In the genomic region with DNA sequence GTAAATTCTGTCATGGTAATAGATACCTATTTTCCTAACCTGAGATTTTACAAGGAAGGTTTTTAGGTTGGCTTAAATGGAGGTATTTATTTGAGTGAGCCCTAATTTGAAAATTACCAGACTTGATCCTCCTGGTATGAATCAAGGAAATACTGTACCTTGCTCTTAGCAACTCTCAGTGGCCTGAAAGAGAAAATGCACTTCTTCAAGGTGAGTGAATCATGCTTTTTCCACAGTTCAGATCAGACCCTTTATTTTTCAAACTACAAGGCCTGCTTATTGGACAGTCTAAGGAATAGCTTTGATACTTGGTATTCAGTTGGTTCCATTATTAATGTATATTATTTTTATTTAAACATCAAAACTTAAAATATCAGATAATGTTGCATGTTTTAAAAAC, we compare ENCODE assay signal across 17 cellular contexts. TPM values are rescaled to one million over a fixed set of nuclear protein-coding genes. Genes with fewer than 3 reads are reported as not detected.
DNase-seq lines count a peak whose midpoint lies in the region; ATAC-seq, FAIRE-seq and TF ChIP-seq lines count a peak whose summit lies in the region.
"Had no signal": no experiment of that assay in that cellular context is flagged by ENCODE, and none has a peak within 500 bp of the region (broad histone marks: within the 10 kb centered on the region; RNA-seq: fewer than 3 reads in every experiment).

No MANE protein-coding gene starts in this region.

- peak overlapping the region; percentile 64 for H3K27ac Mint-ChIP-seq in activated T-cell treated with anti-CD3 and anti-CD28 coated beads, Interleukin-2, amount 50 U/mL, for 24 hours
- no peak overlapping the region for H3K27ac Mint-ChIP-seq in GM23338
- peak overlapping the region; percentile 69 for H3K27ac Mint-ChIP-seq in stimulated activated naive CD8-positive, alpha-beta T cell treated with anti-CD3 and anti-CD28 coated beads, Interleukin-15, Interleukin-2, amounts not matched to agents 100 ng/mL and 50 ng/mL, for 24 hours
- H3K27ac Mint-ChIP-seq: CD14-positive monocyte had no signal

- SMC1A ChIA-PET in GM12878 (lab: Charles Lee; ENCODE audit: uncharacterized antibody, unreplicated experiment) = interaction anchor here (1.0 kb wide), 1 partner anchor 40 kb away, joined by 4 read pairs; no protein-coding TSS in a partner anchor

- peaks cover 26% of the 10 kb centered on the region for H4K20me1 ChIP-seq in GM23338 (replicated peaks; ENCODE audit: insufficient read depth)
- no peaks in the 10 kb centered on the region for H4K20me1 ChIP-seq in GM12878 (ENCODE audit: control insufficient read depth, insufficient read depth)

- TF ChIP-seq RAD21 in GM12878 (IDR thresholded peaks at IDR 0.05; ENCODE audit: insufficient read depth, low read depth, low read length) = no peak

- H3K4me3 ChIP-seq in GM23338 (no peak overlapping the region), GM12878 (no peak overlapping the region)
- H3K4me3 ChIP-seq: A549 had no signal

- DNase-seq in activated T-cell treated with anti-CD3 and anti-CD28 coated beads, Interleukin-2, amount 50 U/mL, for 24 hours = no peak
- DNase-seq in activated T-cell treated with anti-CD3 and anti-CD28 coated beads, Interleukin-2, amount 50 U/mL, for 1 hour = no peak
- DNase-seq in GM23338 (ENCODE audit: low spot score) (no peak), GM12878 (ENCODE audit: low read depth, low spot score) (no peak), NCI-H69 (lab: John Stamatoyannopoulos, UW) (no peak), erythroblast (lab: John Stamatoyannopoulos, UW) (no peak)
- DNase-seq: Caco-2, HCEC 1CT, Kasumi-1, MV-4-11, NCI-H1436 treated with DMSO at 0.1 percent for 48 hours, NCI-H2081 treated with DMSO at 0.1 percent for 48 hours, NCI-H524 had no signal

- ATAC-seq in GM23338 (no peak), GM12878 (peak; percentile 28; the same call in 2 of the 3 replicates)
- ATAC-seq: A549 had no signal

- H3K79me2 ChIP-seq in GM23338 (replicated peaks; ENCODE audit: insufficient read depth) (peaks cover 76% of the 10 kb centered on the region), GM12878 (ENCODE audit: control insufficient read depth, insufficient read depth, low read length) (peaks cover 30% of the 10 kb centered on the region)

- no peaks in the 10 kb centered on the region for H3K27me3 Mint-ChIP-seq in activated T-cell treated with anti-CD3 and anti-CD28 coated beads, Interleukin-2, amount 50 U/mL, for 24 hours
- no peaks in the 10 kb centered on the region for H3K27me3 Mint-ChIP-seq in GM23338 (ENCODE audit: insufficient read depth, low read depth, poor library complexity)
- no peaks in the 10 kb centered on the region for H3K27me3 Mint-ChIP-seq in stimulated activated naive CD8-positive, alpha-beta T cell treated with anti-CD3 and anti-CD28 coated beads, Interleukin-15, Interleukin-2, amounts not matched to agents 100 ng/mL and 50 ng/mL, for 24 hours

- TF ChIP-seq CTCF in GM23338 (conservative IDR thresholded peaks at IDR 0.05; ENCODE audit: low read depth in 2 of 2) (no peak), GM12878 (IDR thresholded peaks at IDR 0.05 in 2 of 3, conservative IDR thresholded peaks at IDR 0.05 in 1 of 3; ENCODE audit: control insufficient read depth in 2 of 3, extremely low read depth in 1 of 3, insufficient read depth in 1 of 3, low read depth in 3 of 3, low read length in 3 of 3) (no peak)

- H3K4me2 ChIP-seq in GM23338 (no peak overlapping the region), GM12878 (ENCODE audit: control insufficient read depth, insufficient read depth) (no peak overlapping the region)
- H3K4me2 ChIP-seq: A549 had no signal

- no peak for TF ChIP-seq POLR2A in GM12878 (IDR thresholded peaks at IDR 0.05; ENCODE audit: low read depth, low read length)
- no peak for TF ChIP-seq POLR2A in erythroblast (IDR thresholded peaks at IDR 0.05; ENCODE audit: low read length)

- no peak overlapping the region for H3K9ac ChIP-seq in GM12878 (ENCODE audit: control insufficient read depth, insufficient read depth, low read length)

- POLR2A ChIA-PET in GM12878 (lab: Charles Lee) = interaction anchor here (1.4 kb wide), 1 partner anchor 15 kb away, joined by 4 read pairs; a partner anchor contains a TSS

- H3K27me3 ChIP-seq in GM23338 (ENCODE audit: insufficient read depth) (no peaks in the 10 kb centered on the region), GM12878 (replicated peaks in 1 of 2; ENCODE audit: control insufficient read depth in 2 of 2, insufficient read depth in 2 of 2, low read length in 1 of 2) (no peaks in the 10 kb centered on the region)

- H3K9me2 ChIP-seq in GM23338 (ENCODE audit: insufficient read depth) = no peaks in the 10 kb centered on the region

- FAIRE-seq in GM12878 (lab: Jason Lieb, UNC) = no peak
- FAIRE-seq: GM18507 had no signal

- H3K4me3 Mint-ChIP-seq in activated T-cell treated with anti-CD3 and anti-CD28 coated beads, Interleukin-2, amount 50 U/mL, for 24 hours = no peak overlapping the region
- H3K4me3 Mint-ChIP-seq in GM23338 = no peak overlapping the region
- no peak overlapping the region for H3K4me3 Mint-ChIP-seq in stimulated activated naive CD8-positive, alpha-beta T cell treated with anti-CD3 and anti-CD28 coated beads, Interleukin-15, Interleukin-2, amounts not matched to agents 100 ng/mL and 50 ng/mL, for 24 hours
- H3K4me3 Mint-ChIP-seq: CD14-positive monocyte had no signal

- no peak for TF ChIP-seq EP300 in GM12878 (IDR thresholded peaks at IDR 0.05; ENCODE audit: borderline replicate concordance in 1 of 2, control insufficient read depth in 1 of 2, low read depth in 2 of 2, low read length in 2 of 2)

- no peaks in the 10 kb centered on the region for H3F3A ChIP-seq in GM23338 (replicated peaks; ENCODE audit: low read depth)

- H3K27ac ChIP-seq in GM23338 (ENCODE audit: low read depth) = peak overlapping the region; percentile 15; the same call in 1 of the 2 replicates
- no peak overlapping the region for H3K27ac ChIP-seq in GM12878 (ENCODE audit: control insufficient read depth, insufficient read depth)
- H3K27ac ChIP-seq: A549 had no signal

- peaks cover 69% of the 10 kb centered on the region for H3K4me1 Mint-ChIP-seq in activated T-cell treated with anti-CD3 and anti-CD28 coated beads, Interleukin-2, amount 50 U/mL, for 24 hours (ENCODE audit: low read depth)
- peaks cover 46% of the 10 kb centered on the region for H3K4me1 Mint-ChIP-seq in GM23338
- H3K4me1 Mint-ChIP-seq in stimulated activated naive CD8-positive, alpha-beta T cell treated with anti-CD3 and anti-CD28 coated beads, Interleukin-15, Interleukin-2, amounts not matched to agents 100 ng/mL and 50 ng/mL, for 24 hours (ENCODE audit: low read depth) = peaks cover 56% of the 10 kb centered on the region

- RAD21 ChIA-PET in GM12878 (lab: Charles Lee; ENCODE audit: unreplicated experiment) = interaction anchor here (1.4 kb wide), 1 partner anchor 40 kb away, joined by 4 read pairs; no protein-coding TSS in a partner anchor

- H3K9me3 ChIP-seq in GM12878 (replicated peaks; ENCODE audit: control insufficient read depth, insufficient read depth, low read length) = no peaks in the 10 kb centered on the region
- H3K9me3 ChIP-seq: A549, Caco-2 had no signal

- intact Hi-C loops in GM12878 (cut with micrococcal nuclease; ENCODE audit: unreplicated experiment) = no loop called here

- peaks cover 41% of the 10 kb centered on the region for H3K4me1 ChIP-seq in GM23338 (ENCODE audit: insufficient read depth)
- peaks cover 5% of the 10 kb centered on the region; the same call in 1 of the 2 replicates for H3K4me1 ChIP-seq in GM12878 (ENCODE audit: control insufficient read depth, insufficient read depth, low read length)
- H3K4me1 ChIP-seq: Caco-2 had no signal

- CTCF ChIA-PET in GM12878 (lab: Yijun Ruan, JAX) = interaction anchor here (0.9 to 1.8 kb wide), 2 partner anchors 13 to 15 kb away, joined by 3 to 15 read pairs; a partner anchor contains a TSS

- H3K36me3 Mint-ChIP-seq in activated T-cell treated with anti-CD3 and anti-CD28 coated beads, Interleukin-2, amount 50 U/mL, for 24 hours (ENCODE audit: low read depth) = peaks cover 87% of the 10 kb centered on the region
- H3K36me3 Mint-ChIP-seq in GM23338 (ENCODE audit: low read depth) = peaks cover 25% of the 10 kb centered on the region
- H3K36me3 Mint-ChIP-seq in stimulated activated naive CD8-positive, alpha-beta T cell treated with anti-CD3 and anti-CD28 coated beads, Interleukin-15, Interleukin-2, amounts not matched to agents 100 ng/mL and 50 ng/mL, for 24 hours (ENCODE audit: low read depth) = peaks cover 51% of the 10 kb centered on the region

- no peak overlapping the region for H2AFZ ChIP-seq in GM23338
- H2AFZ ChIP-seq in GM12878 (ENCODE audit: control insufficient read depth, low read depth, low read length) = no peak overlapping the region

- in situ Hi-C loops in GM12878 (cut with MboI) = no loop called here

- H3K9me3 Mint-ChIP-seq in activated T-cell treated with anti-CD3 and anti-CD28 coated beads, Interleukin-2, amount 50 U/mL, for 24 hours = no peaks in the 10 kb centered on the region
- no peaks in the 10 kb centered on the region for H3K9me3 Mint-ChIP-seq in GM23338
- H3K9me3 Mint-ChIP-seq in stimulated activated naive CD8-positive, alpha-beta T cell treated with anti-CD3 and anti-CD28 coated beads, Interleukin-15, Interleukin-2, amounts not matched to agents 100 ng/mL and 50 ng/mL, for 24 hours = no peaks in the 10 kb centered on the region
- H3K9me3 Mint-ChIP-seq: CD14-positive monocyte had no signal

- H3K36me3 ChIP-seq in GM23338 (ENCODE audit: insufficient read depth) = no peaks in the 10 kb centered on the region
- H3K36me3 ChIP-seq in GM12878 (ENCODE audit: control insufficient read depth in 2 of 2, insufficient read depth in 2 of 2, low read length in 1 of 2) = peaks cover 14 to 20% of the 10 kb centered on the region in 2 experiments

- no TSS peak for BruUV-seq in GM12878 (replicated peaks; lab: Mats Ljungman, UMichigan)

RNA-seq across cellular contexts. Expression of a gene that starts 15.4 kb away (rescaled TPM):
- 82.0 and 82.4 TPM in 2 replicates for total RNA-seq in GM23338 (2014; rRNA removed; shearing (Covaris generic))
- 11.6 and 13.0 TPM in 2 replicates for polyA plus RNA-seq in GM23338 (2016; fragmentation: Nextera tagmentation; extraction: Ambion mirVana)
- total RNA-seq in GM12878 (2013; cell fraction: nucleolus; rRNA removed) = 45.1 and 48.9 TPM in 2 replicates
- 27.0 and 29.0 TPM in 2 replicates for total RNA-seq in GM12878 (2014; rRNA removed)
- total RNA-seq in GM12878 (2014; rRNA removed; fragmentation: Illumina TruSeq; extraction: Trizol) = 29.0 and 31.4 TPM in 2 replicates
- total RNA-seq in GM12878 (2021) = 34.1 and 36.4 TPM in 2 replicates
- 7.7 TPM for polyA plus RNA-seq in GM12878 (2011; ENCODE audit: low read depth)
- polyA plus RNA-seq in GM12878 (2011; rRNA removed) = 49.4 and 61.1 TPM in 2 replicates
- polyA plus RNA-seq in GM12878 (2011; cell fraction: cytosol; rRNA removed) = 34.1 and 36.7 TPM in 2 replicates
- 22.9 and 30.8 TPM in 2 replicates for polyA plus RNA-seq in GM12878 (2011; cell fraction: nucleus; rRNA removed)
- polyA plus RNA-seq in GM12878 (2012) = 12.4 and 13.7 TPM in 2 replicates
- 20.2 and 24.7 TPM in 2 replicates for polyA plus RNA-seq in GM12878 (2014; fragmentation: Illumina TruSeq; extraction: Trizol)
- 1 to 10 TPM; 5.5 to 5.7 TPM for polyA plus RNA-seq in GM12878 (2014; fragmentation: Nextera tagmentation; extraction: Ambion mirVana)
- polyA plus RNA-seq in GM12878 (2014; rRNA removed) = 12.2 and 16.3 TPM in 2 replicates
- polyA plus RNA-seq in GM12878 (2016; fragmentation: Nextera tagmentation; extraction: Ambion mirVana) = 10 to 100 TPM; 14.4 to 14.6 TPM
- 171 and 274 TPM in 2 replicates for polyA minus RNA-seq in GM12878 (2011; rRNA and poly(A)+ RNA removed)
- polyA minus RNA-seq in GM12878 (2011; cell fraction: cytosol; rRNA and poly(A)+ RNA removed) = 61.7 and 81.0 TPM in 2 replicates
- 28.7 and 36.5 TPM in 2 replicates for polyA minus RNA-seq in GM12878 (2011; cell fraction: nucleus; rRNA and poly(A)+ RNA removed)
